1 cellular context compared by ENCODE assay signal in the genomic region with DNA sequence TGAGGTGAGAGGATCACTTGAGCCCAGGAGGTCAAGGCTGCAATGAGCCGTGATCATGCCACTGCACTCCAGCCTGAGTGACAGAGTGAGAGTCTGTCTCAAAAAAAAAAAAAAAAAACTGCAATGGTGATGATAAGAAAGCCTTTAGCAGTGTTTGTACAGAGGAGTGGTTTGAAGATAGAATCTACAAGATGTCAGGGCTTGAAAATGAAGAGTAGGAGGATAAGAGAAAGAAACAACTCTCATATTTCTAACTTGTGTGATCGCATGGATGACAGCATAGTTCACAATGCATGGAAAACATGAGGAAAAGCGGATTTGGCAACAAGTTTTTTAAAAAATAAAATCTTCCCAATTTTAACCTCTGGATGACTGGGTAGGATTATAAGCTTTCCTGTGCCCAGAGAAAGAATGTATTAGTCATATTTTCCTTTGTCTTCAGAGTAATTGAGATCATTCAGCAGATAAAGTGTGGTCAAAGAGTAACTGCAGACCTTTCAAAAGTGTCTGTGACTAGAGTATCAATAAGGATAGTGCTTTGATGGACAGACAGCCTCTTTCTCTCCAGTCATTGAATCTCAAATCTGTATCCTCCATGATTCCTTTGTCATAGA.
A peak's percentile ranks its signal among the peaks of the same experiment; 100 is the strongest.
TF ChIP-seq lines count a peak whose summit lies in the region.

No MANE protein-coding gene starts in this region.

TF ChIP-seq in SK-N-SH, 30 proteins besides CTCF, POLR2A, EP300 and RAD21 (continued from another document):
- TF ChIP-seq NRF1 (IDR thresholded peaks at IDR 0.05; ENCODE audit: low read depth, low read length) (no peak), TEAD4 (IDR thresholded peaks at IDR 0.05; ENCODE audit: borderline replicate concordance, insufficient read depth) (peak; percentile 62; the same call in 1 of the 2 replicates), SMC3 (IDR thresholded peaks at IDR 0.05; ENCODE audit: low read depth, low read length) (no peak), EZH2phosphoT487 (IDR thresholded peaks at IDR 0.05; ENCODE audit: borderline replicate concordance, low read depth) (no peak), SIN3A (IDR thresholded peaks at IDR 0.05; ENCODE audit: borderline replicate concordance, low read depth, low read length) (no peak), MEF2A (IDR thresholded peaks at IDR 0.05; ENCODE audit: borderline replicate concordance, low read depth) (no peak), RXRA (IDR thresholded peaks at IDR 0.05; ENCODE audit: borderline replicate concordance, low read depth) (no peak), GABPA (IDR thresholded peaks at IDR 0.05; ENCODE audit: low read depth) (no peak), JUND (IDR thresholded peaks at IDR 0.05) (peak; percentile 78), FOXM1 (IDR thresholded peaks at IDR 0.05; ENCODE audit: low read depth) (no peak)
- TF ChIP-seq, protein P1, sequence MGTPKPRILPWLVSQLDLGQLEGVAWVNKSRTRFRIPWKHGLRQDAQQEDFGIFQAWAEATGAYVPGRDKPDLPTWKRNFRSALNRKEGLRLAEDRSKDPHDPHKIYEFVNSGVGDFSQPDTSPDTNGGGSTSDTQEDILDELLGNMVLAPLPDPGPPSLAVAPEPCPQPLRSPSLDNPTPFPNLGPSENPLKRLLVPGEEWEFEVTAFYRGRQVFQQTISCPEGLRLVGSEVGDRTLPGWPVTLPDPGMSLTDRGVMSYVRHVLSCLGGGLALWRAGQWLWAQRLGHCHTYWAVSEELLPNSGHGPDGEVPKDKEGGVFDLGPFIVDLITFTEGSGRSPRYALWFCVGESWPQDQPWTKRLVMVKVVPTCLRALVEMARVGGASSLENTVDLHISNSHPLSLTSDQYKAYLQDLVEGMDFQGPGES (IDR thresholded peaks at IDR 0.05; ENCODE audit: low read depth, low read length): no peak
